In the genomic region with DNA sequence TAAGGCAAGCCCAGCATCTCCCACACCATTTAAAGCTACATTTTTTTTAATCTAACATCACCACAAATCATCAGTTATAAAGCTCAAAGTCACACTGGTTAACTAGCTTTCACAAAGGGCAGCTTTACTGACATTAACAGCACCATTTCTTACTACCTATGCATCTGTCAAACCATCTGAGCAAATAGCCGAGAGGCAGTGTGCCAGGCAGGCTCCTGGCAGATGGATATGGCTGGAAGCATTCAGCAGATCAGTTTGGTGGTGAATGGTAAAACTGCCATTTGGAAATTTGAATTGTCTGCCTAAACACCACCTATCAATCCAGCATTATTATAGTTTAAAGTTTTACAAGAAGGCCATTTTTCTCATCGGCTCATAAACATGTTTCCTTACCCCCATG, we compare ENCODE assay signal across 1 cellular context.
TF ChIP-seq lines count a peak whose summit lies in the region.

No MANE protein-coding gene starts in this region.

TF ChIP-seq in IMR-90, 13 proteins besides CTCF, POLR2A, EP300 and RAD21 (continued from another document):
- TF ChIP-seq ELK1 (IDR thresholded peaks at IDR 0.05; ENCODE audit: borderline replicate concordance, low read depth, low read length) (no peak), RFX5 (IDR thresholded peaks at IDR 0.05; ENCODE audit: low read depth, low read length) (no peak), CEBPB (IDR thresholded peaks at IDR 0.05; ENCODE audit: low read depth, low read length) (no peak), NFE2L2 (IDR thresholded peaks at IDR 0.05; ENCODE audit: low read depth, low read length) (no peak), MXI1 (IDR thresholded peaks at IDR 0.05; ENCODE audit: borderline replicate concordance, low read depth, low read length) (no peak), BHLHE40 (IDR thresholded peaks at IDR 0.05; ENCODE audit: low read depth, low read length) (no peak)
